1 cellular context compared by ENCODE assay signal in genomic region chr20:61589055-61589385, GRCh38.
TF ChIP-seq lines count a peak whose summit lies in the region.

No MANE protein-coding gene starts in this region.

TF ChIP-seq in HepG2, 621 proteins besides CTCF, POLR2A, EP300 and RAD21 (continued from another document):
- TF ChIP-seq THRA (CRISPR knock-in tag; IDR thresholded peaks at IDR 0.05; ENCODE audit: borderline replicate concordance) (no peak), ATF4 (CRISPR knock-in tag; IDR thresholded peaks at IDR 0.05) (no peak), SMARCC2 (IDR thresholded peaks at IDR 0.05) (no peak), NFYB (CRISPR knock-in tag; IDR thresholded peaks at IDR 0.05) (no peak), PAWR (CRISPR knock-in tag; IDR thresholded peaks at IDR 0.05; ENCODE audit: borderline replicate concordance) (no peak), PHB2 (IDR thresholded peaks at IDR 0.05; ENCODE audit: partially characterized antibody) (no peak), JARID2 (CRISPR knock-in tag; IDR thresholded peaks at IDR 0.05; ENCODE audit: insufficient replicate concordance) (no peak), TCF7L2 (IDR thresholded peaks at IDR 0.05; ENCODE audit: low read depth, low read length) (no peak)
